ENCODE assay signal across 16 cellular contexts in genomic region chr19:2460245-2460644, GRCh38.
"Had no signal": no experiment of that assay in that cellular context is flagged by ENCODE, and none has a peak within 500 bp of the region (broad histone marks: within the 10 kb centered on the region; RNA-seq: fewer than 3 reads in every experiment).

No MANE protein-coding gene starts in this region.

- H3K27ac Mint-ChIP-seq: activated naive CD8-positive, alpha-beta T cell; stimulated activated naive CD8-positive, alpha-beta T cell treated with anti-CD3 and anti-CD28 coated beads, Interleukin-15, Interleukin-2, amounts not matched to agents 100 ng/mL and 50 ng/mL, for 24 hours had no signal

- DNase-seq: activated CD4-positive, alpha-beta T cell treated with anti-CD3 and anti-CD28 coated beads for 4 hours; activated CD8-positive, alpha-beta memory T cell treated with anti-CD3 and anti-CD28 coated beads for 24 hours; activated effector memory CD4-positive, alpha-beta T cell treated with Interleukin-2 at 50 U/mL for 16 hours; amniotic stem cell; body of pancreas; kidney glomerular epithelial cell; mesendoderm; ovary; upper lobe of left lung; WERI-Rb-1 had no signal

- H3K9me3 ChIP-seq: body of pancreas, esophagus muscularis mucosa, ovary, upper lobe of left lung had no signal

- H3K27me3 Mint-ChIP-seq: activated naive CD8-positive, alpha-beta T cell; central memory CD8-positive, alpha-beta T cell; stimulated activated naive CD8-positive, alpha-beta T cell treated with anti-CD3 and anti-CD28 coated beads, Interleukin-15, Interleukin-2, amounts not matched to agents 100 ng/mL and 50 ng/mL, for 24 hours had no signal

- H3K9me3 Mint-ChIP-seq: central memory CD8-positive, alpha-beta T cell; stimulated activated naive CD8-positive, alpha-beta T cell treated with anti-CD3 and anti-CD28 coated beads, Interleukin-15, Interleukin-2, amounts not matched to agents 100 ng/mL and 50 ng/mL, for 24 hours had no signal

- H3K36me3 ChIP-seq: esophagus muscularis mucosa, ovary, upper lobe of left lung, WERI-Rb-1 had no signal

- H3K27me3 ChIP-seq: body of pancreas, esophagus muscularis mucosa, ovary, upper lobe of left lung had no signal

- ATAC-seq: body of pancreas, sciatic nerve had no signal

- H3K27ac ChIP-seq: body of pancreas, coronary artery, esophagus muscularis mucosa, ovary, upper lobe of left lung, WERI-Rb-1 had no signal

- H3K4me3 Mint-ChIP-seq: activated naive CD8-positive, alpha-beta T cell; stimulated activated naive CD8-positive, alpha-beta T cell treated with anti-CD3 and anti-CD28 coated beads, Interleukin-15, Interleukin-2, amounts not matched to agents 100 ng/mL and 50 ng/mL, for 24 hours had no signal

- H3K4me3 ChIP-seq: body of pancreas, coronary artery, esophagus muscularis mucosa, ovary, upper lobe of left lung had no signal

- H3K36me3 Mint-ChIP-seq: activated naive CD8-positive, alpha-beta T cell had no signal
